In genomic region chr1:220272047-220272840, GRCh38 we compare ENCODE assay signal across 8 cellular contexts. TPM values are rescaled to one million over a fixed set of nuclear protein-coding genes. Genes with fewer than 3 reads are reported as not detected.
DNase-seq lines count a peak whose midpoint lies in the region; ATAC-seq and TF ChIP-seq lines count a peak whose summit lies in the region.

Gene RAB3GAP2, minus strand, starts transcription at chr1:220272453. Its CDS starts 116 bp downstream, at chr1:220272337.

- peak within 1 kb of the TSS; percentile 94 to 97 for H3K4me3 ChIP-seq in mucosa of rectum (ENCODE audit: low read length in 2 of 2)

- H3K36me3 ChIP-seq in mucosa of rectum (ENCODE audit: control insufficient read depth in 2 of 2, insufficient read depth in 2 of 2, low read length in 2 of 2) = no peaks in the 10 kb centered on the region

- H3K4me1 Mint-ChIP-seq in IgD-negative memory B cell = peaks cover 7 to 16% (median 15%) of the 10 kb centered on the region in 3 donors

- peak; percentile 97 for ATAC-seq in GM21576 (IDR thresholded peaks at IDR 0.05; ENCODE audit: unreplicated experiment)

- peaks cover 0 to 2% (median 0%) of the 10 kb centered on the region in 3 donors for H3K9me3 Mint-ChIP-seq in IgD-negative memory B cell

- no peaks in the 10 kb centered on the region for H3K27me3 Mint-ChIP-seq in IgD-negative memory B cell

- TF ChIP-seq POLR2A in erythroblast (IDR thresholded peaks at IDR 0.05; ENCODE audit: low read length) = peak; percentile 93

- peak within 1 kb of the TSS; percentile 94 to 95 for H3K9ac ChIP-seq in mucosa of rectum (ENCODE audit: low read depth in 1 of 2, low read length in 2 of 2)

- H3K9me3 ChIP-seq in mucosa of rectum (ENCODE audit: control insufficient read depth in 2 of 2, low read length in 2 of 2) = no peaks in the 10 kb centered on the region

- DNase-seq in DMS153 (lab: John Stamatoyannopoulos, UW) = peak; percentile 95
- peak; percentile 98 for DNase-seq in OCI-M1 (lab: John Stamatoyannopoulos, UW)
- peak; percentile 96 for DNase-seq in activated T-cell treated with anti-CD3 and anti-CD28 coated beads for 24 hours (ENCODE audit: low read depth)
- peak; percentile 97 to 98 for DNase-seq in erythroblast (lab: John Stamatoyannopoulos, UW)
- DNase-seq in stimulated activated CD8-positive, alpha-beta memory T cell treated with anti-CD3 and anti-CD28 coated beads, Interleukin-4, amount 100 ng/mL, for 48 hours = peak; percentile 96

- H3K27ac ChIP-seq in mucosa of rectum (ENCODE audit: low read depth in 2 of 2, low read length in 2 of 2) = peak within 1 kb of the TSS; percentile 62 to 85

- no peaks in the 10 kb centered on the region for H3K27me3 ChIP-seq in mucosa of rectum (ENCODE audit: control insufficient read depth in 2 of 2, insufficient read depth in 2 of 2, low read length in 2 of 2)

- H3K4me3 Mint-ChIP-seq in IgD-negative memory B cell = no peak within 1 kb of the TSS

- no peak within 1 kb of the TSS for H3K27ac Mint-ChIP-seq in IgD-negative memory B cell

- H3K4me1 ChIP-seq in mucosa of rectum (ENCODE audit: control insufficient read depth in 2 of 2, insufficient read depth in 2 of 2, low read length in 2 of 2) = peaks cover 12 to 15% of the 10 kb centered on the region in 2 donors

- peaks cover 9% of the 10 kb centered on the region for H3K36me3 Mint-ChIP-seq in IgD-negative memory B cell

RNA-seq across cellular contexts. Expression of gene RAB3GAP2, which starts in this region (rescaled TPM):
- polyA plus RNA-seq in IgD-negative memory B cell = 25.6 TPM

Comparison
In these comparisons a context has a peak if more than half of its experiments do, and no peak if none do; other contexts are left out.
1. Peak in every context shown above with its lines: DNase-seq, ATAC-seq, H3K4me3 ChIP-seq and H3K27ac ChIP-seq.